Comparison of ENCODE assay signal across 1 cellular context in the genomic region with DNA sequence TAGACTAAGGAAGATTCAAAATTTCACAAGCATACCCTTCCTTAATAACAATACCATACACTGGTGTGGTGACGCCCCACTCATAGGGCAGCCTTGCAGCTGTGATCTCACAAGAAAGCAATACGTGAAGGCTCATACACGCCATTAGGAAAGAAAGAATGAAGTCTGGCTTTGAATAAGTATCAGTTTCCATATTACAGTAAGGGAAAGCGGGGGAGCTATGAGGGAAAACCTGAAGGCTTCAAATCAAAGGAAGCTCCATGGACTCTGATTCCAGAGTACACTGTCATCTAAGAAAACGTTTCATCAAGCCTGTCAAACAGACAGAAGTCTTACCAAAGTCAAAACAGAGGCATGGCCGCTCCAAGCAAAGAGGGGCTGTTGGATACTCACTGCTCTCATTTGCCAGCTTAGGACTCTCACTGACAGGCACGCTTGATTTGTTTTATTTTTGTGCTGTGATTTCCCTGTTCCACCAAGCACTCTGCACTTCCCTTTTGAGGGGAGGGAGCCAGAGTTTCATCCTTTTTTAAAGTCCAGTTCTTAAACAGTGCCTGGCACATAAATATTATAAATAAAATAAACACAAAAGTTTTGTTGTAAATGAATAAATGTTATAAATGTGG.
A peak's percentile ranks its signal among the peaks of the same experiment; 100 is the strongest.
TF ChIP-seq lines count a peak whose summit lies in the region.

No MANE protein-coding gene starts in this region.

TF ChIP-seq in GM12878, 131 proteins besides CTCF, POLR2A, EP300 and RAD21 (continued from another document):
- TF ChIP-seq, protein P1, sequence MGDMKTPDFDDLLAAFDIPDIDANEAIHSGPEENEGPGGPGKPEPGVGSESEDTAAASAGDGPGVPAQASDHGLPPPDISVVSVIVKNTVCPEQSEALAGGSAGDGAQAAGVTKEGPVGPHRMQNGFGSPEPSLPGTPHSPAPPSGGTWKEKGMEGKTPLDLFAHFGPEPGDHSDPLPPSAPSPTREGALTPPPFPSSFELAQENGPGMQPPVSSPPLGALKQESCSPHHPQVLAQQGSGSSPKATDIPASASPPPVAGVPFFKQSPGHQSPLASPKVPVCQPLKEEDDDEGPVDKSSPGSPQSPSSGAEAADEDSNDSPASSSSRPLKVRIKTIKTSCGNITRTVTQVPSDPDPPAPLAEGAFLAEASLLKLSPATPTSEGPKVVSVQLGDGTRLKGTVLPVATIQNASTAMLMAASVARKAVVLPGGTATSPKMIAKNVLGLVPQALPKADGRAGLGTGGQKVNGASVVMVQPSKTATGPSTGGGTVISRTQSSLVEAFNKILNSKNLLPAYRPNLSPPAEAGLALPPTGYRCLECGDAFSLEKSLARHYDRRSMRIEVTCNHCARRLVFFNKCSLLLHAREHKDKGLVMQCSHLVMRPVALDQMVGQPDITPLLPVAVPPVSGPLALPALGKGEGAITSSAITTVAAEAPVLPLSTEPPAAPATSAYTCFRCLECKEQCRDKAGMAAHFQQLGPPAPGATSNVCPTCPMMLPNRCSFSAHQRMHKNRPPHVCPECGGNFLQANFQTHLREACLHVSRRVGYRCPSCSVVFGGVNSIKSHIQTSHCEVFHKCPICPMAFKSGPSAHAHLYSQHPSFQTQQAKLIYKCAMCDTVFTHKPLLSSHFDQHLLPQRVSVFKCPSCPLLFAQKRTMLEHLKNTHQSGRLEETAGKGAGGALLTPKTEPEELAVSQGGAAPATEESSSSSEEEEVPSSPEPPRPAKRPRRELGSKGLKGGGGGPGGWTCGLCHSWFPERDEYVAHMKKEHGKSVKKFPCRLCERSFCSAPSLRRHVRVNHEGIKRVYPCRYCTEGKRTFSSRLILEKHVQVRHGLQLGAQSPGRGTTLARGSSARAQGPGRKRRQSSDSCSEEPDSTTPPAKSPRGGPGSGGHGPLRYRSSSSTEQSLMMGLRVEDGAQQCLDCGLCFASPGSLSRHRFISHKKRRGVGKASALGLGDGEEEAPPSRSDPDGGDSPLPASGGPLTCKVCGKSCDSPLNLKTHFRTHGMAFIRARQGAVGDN (IDR thresholded peaks at IDR 0.05) = peak; percentile 17; the same call in 1 of the 2 replicates
- no peak for TF ChIP-seq SMAD5 (IDR thresholded peaks at IDR 0.05; ENCODE audit: low read depth)
- TF ChIP-seq HDAC2 (IDR thresholded peaks at IDR 0.05) = no peak
- TF ChIP-seq NBN (IDR thresholded peaks at IDR 0.05) = peak; percentile 20; the same call in 1 of the 2 replicates
- peak; percentile 48; the same call in 1 of the 2 replicates for TF ChIP-seq MXI1 (IDR thresholded peaks at IDR 0.05; ENCODE audit: low read depth, low read length)
- TF ChIP-seq, protein P2, sequence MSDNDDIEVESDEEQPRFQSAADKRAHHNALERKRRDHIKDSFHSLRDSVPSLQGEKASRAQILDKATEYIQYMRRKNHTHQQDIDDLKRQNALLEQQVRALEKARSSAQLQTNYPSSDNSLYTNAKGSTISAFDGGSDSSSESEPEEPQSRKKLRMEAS (IDR thresholded peaks at IDR 0.05; ENCODE audit: low read depth, low read length) = no peak
- peak; percentile 4; the same call in 1 of the 2 replicates for TF ChIP-seq TAF1 (IDR thresholded peaks at IDR 0.05; ENCODE audit: borderline replicate concordance, low read depth, low read length)
- TF ChIP-seq CREB1 (IDR thresholded peaks at IDR 0.05; ENCODE audit: low read depth) = peak; percentile 95
- TF ChIP-seq ZBED1 (IDR thresholded peaks at IDR 0.05; ENCODE audit: borderline replicate concordance) = peak; percentile 85; the same call in 1 of the 2 replicates
- TF ChIP-seq SIN3A (IDR thresholded peaks at IDR 0.05; ENCODE audit: low read depth, low read length) = 0 out of 2 replicates have a peak, but pooled peaks have one; percentile 24
- no peak for TF ChIP-seq SREBF1 (IDR thresholded peaks at IDR 0.05; ENCODE audit: low read length)
- no peak for TF ChIP-seq YBX1 (IDR thresholded peaks at IDR 0.05)
- peak in 1 of 2 experiments; percentile 8; a peak in 1 of 3 replicates for TF ChIP-seq EGR1 (IDR thresholded peaks at IDR 0.05; ENCODE audit: borderline replicate concordance in 1 of 2, low read depth in 2 of 2, low read length in 2 of 2)
- peak; percentile 52; the same call in 1 of the 2 replicates for TF ChIP-seq TBL1XR1 (IDR thresholded peaks at IDR 0.05; ENCODE audit: low read depth, low read length)
- TF ChIP-seq POU2F2 (IDR thresholded peaks at IDR 0.05; ENCODE audit: borderline replicate concordance, low read depth, low read length) = peak; percentile 32; the same call in 1 of the 3 replicates
- no peak for TF ChIP-seq SP1 (IDR thresholded peaks at IDR 0.05; ENCODE audit: low read depth, low read length)
- TF ChIP-seq CREM (IDR thresholded peaks at IDR 0.05; ENCODE audit: low read depth) = peak; percentile 94
- TF ChIP-seq ETV6 (conservative IDR thresholded peaks at IDR 0.05 in 1 of 2, IDR thresholded peaks at IDR 0.05 in 1 of 2; ENCODE audit: borderline replicate concordance in 1 of 2, low read depth in 1 of 2) = peak in 1 of 2 experiments; percentile 86; a peak in 1 of 4 replicates
- TF ChIP-seq, protein P3, sequence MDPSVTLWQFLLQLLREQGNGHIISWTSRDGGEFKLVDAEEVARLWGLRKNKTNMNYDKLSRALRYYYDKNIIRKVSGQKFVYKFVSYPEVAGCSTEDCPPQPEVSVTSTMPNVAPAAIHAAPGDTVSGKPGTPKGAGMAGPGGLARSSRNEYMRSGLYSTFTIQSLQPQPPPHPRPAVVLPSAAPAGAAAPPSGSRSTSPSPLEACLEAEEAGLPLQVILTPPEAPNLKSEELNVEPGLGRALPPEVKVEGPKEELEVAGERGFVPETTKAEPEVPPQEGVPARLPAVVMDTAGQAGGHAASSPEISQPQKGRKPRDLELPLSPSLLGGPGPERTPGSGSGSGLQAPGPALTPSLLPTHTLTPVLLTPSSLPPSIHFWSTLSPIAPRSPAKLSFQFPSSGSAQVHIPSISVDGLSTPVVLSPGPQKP (IDR thresholded peaks at IDR 0.05; ENCODE audit: low read depth, low read length) = no peak
- TF ChIP-seq, protein P4, sequence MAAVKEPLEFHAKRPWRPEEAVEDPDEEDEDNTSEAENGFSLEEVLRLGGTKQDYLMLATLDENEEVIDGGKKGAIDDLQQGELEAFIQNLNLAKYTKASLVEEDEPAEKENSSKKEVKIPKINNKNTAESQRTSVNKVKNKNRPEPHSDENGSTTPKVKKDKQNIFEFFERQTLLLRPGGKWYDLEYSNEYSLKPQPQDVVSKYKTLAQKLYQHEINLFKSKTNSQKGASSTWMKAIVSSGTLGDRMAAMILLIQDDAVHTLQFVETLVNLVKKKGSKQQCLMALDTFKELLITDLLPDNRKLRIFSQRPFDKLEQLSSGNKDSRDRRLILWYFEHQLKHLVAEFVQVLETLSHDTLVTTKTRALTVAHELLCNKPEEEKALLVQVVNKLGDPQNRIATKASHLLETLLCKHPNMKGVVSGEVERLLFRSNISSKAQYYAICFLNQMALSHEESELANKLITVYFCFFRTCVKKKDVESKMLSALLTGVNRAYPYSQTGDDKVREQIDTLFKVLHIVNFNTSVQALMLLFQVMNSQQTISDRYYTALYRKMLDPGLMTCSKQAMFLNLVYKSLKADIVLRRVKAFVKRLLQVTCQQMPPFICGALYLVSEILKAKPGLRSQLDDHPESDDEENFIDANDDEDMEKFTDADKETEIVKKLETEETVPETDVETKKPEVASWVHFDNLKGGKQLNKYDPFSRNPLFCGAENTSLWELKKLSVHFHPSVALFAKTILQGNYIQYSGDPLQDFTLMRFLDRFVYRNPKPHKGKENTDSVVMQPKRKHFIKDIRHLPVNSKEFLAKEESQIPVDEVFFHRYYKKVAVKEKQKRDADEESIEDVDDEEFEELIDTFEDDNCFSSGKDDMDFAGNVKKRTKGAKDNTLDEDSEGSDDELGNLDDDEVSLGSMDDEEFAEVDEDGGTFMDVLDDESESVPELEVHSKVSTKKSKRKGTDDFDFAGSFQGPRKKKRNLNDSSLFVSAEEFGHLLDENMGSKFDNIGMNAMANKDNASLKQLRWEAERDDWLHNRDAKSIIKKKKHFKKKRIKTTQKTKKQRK (IDR thresholded peaks at IDR 0.05; ENCODE audit: low read depth, low read length) = no peak
- TF ChIP-seq ZNF24 (IDR thresholded peaks at IDR 0.05) = 0 out of 2 replicates have a peak, but pooled peaks have one; percentile 44
- TF ChIP-seq ZZZ3 (IDR thresholded peaks at IDR 0.05; ENCODE audit: control insufficient read depth, insufficient read length, low read depth) = no peak
- TF ChIP-seq, protein P5, sequence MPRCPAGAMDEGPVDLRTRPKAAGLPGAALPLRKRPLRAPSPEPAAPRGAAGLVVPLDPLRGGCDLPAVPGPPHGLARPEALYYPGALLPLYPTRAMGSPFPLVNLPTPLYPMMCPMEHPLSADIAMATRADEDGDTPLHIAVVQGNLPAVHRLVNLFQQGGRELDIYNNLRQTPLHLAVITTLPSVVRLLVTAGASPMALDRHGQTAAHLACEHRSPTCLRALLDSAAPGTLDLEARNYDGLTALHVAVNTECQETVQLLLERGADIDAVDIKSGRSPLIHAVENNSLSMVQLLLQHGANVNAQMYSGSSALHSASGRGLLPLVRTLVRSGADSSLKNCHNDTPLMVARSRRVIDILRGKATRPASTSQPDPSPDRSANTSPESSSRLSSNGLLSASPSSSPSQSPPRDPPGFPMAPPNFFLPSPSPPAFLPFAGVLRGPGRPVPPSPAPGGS (IDR thresholded peaks at IDR 0.05; ENCODE audit: borderline replicate concordance, insufficient read depth, low read depth, low read length, poor library complexity, severe bottlenecking) = peak; percentile 65
- no peak for TF ChIP-seq MEF2B (IDR thresholded peaks at IDR 0.05; ENCODE audit: partially characterized antibody, poor library complexity, severe bottlenecking)
